Comparison of ENCODE assay signal across 8 cellular contexts in genomic region chr10:76086571-76087260, GRCh38.
A peak's percentile ranks its signal among the peaks of the same experiment; 100 is the strongest.
DNase-seq lines count a peak whose midpoint lies in the region; TF ChIP-seq lines count a peak whose summit lies in the region.

No MANE protein-coding gene starts in this region.

- H4K20me1 ChIP-seq in neural progenitor cell (ENCODE audit: low read depth): no peaks in the 10 kb centered on the region

- no peak overlapping the region for H3K4me3 Mint-ChIP-seq in neural progenitor cell

- peaks cover 15% of the 10 kb centered on the region for H3K4me1 ChIP-seq in neural progenitor cell

- H3K4me3 ChIP-seq in coronary artery (peak overlapping the region; percentile 4), neural progenitor cell (no peak overlapping the region)

- TF ChIP-seq CTCF in coronary artery (IDR thresholded peaks at IDR 0.05): no peak
- TF ChIP-seq CTCF in neural progenitor cell (IDR thresholded peaks at IDR 0.05): peak; percentile 51

- peaks cover 6% of the 10 kb centered on the region for H3K27me3 Mint-ChIP-seq in neural progenitor cell (ENCODE audit: insufficient read depth, low read depth)

- H3K9me3 ChIP-seq in neural progenitor cell (ENCODE audit: low read depth): no peaks in the 10 kb centered on the region

- H3K27ac Mint-ChIP-seq in neural progenitor cell: peak overlapping the region; percentile 16

- peaks cover 40% of the 10 kb centered on the region for H3K4me1 Mint-ChIP-seq in neural progenitor cell

- H3F3A ChIP-seq in neural progenitor cell (ENCODE audit: low read depth): no peaks in the 10 kb centered on the region

- peaks cover 8% of the 10 kb centered on the region for H3K9me3 Mint-ChIP-seq in neural progenitor cell

- no peak overlapping the region for H2AFZ ChIP-seq in neural progenitor cell (replicated peaks)

- H3K27ac ChIP-seq in coronary artery: peak overlapping the region in 1 of 2 donors; percentile 75
- H3K27ac ChIP-seq in neural progenitor cell: no peak overlapping the region

- H3K4me2 ChIP-seq in neural progenitor cell: no peak overlapping the region

- no peaks in the 10 kb centered on the region for H3K36me3 Mint-ChIP-seq in neural progenitor cell

- no peak overlapping the region for H3K9ac ChIP-seq in neural progenitor cell

- H3K27me3 ChIP-seq in neural progenitor cell: no peaks in the 10 kb centered on the region

- DNase-seq in DMS53 (lab: John Stamatoyannopoulos, UW) (peak; percentile 79), H4 (ENCODE audit: low spot score) (peak; percentile 74), NCI-H69 (lab: John Stamatoyannopoulos, UW) (peak; percentile 87), coronary artery (ENCODE audit: low spot score) (no peak), neural progenitor cell (ENCODE audit: low spot score) (peak; percentile 28), KG1 (lab: John Stamatoyannopoulos, UW) (no peak)
- DNase-seq in activated CD4-positive, alpha-beta T cell treated with anti-CD3 and anti-CD28 coated beads, Interleukin-2, amount 50 U/mL, for 48 hours: no peak
- DNase-seq in stimulated activated CD8-positive, alpha-beta memory T cell treated with anti-CD3 and anti-CD28 coated beads, Interleukin-4, amount 100 ng/mL, for 48 hours: no peak

- H3K36me3 ChIP-seq in neural progenitor cell: no peaks in the 10 kb centered on the region

- no peaks in the 10 kb centered on the region for H3K79me2 ChIP-seq in neural progenitor cell (ENCODE audit: low read depth)

Comparison
In these comparisons a context has a peak if more than half of its experiments do, and no peak if none do; other contexts are left out.
1. DNase-seq: peak in DMS53 (single experiment), H4 (single experiment), NCI-H69 (single experiment) and neural progenitor cell (single experiment); none in coronary artery (single experiment), KG1 (single experiment), activated CD4-positive, alpha-beta T cell treated with anti-CD3 and anti-CD28 coated beads, Interleukin-2, amount 50 U/mL, for 48 hours (0 of 2) and stimulated activated CD8-positive, alpha-beta memory T cell treated with anti-CD3 and anti-CD28 coated beads, Interleukin-4, amount 100 ng/mL, for 48 hours (single experiment).